ENCODE assay signal across 8 cellular contexts in the genomic region with DNA sequence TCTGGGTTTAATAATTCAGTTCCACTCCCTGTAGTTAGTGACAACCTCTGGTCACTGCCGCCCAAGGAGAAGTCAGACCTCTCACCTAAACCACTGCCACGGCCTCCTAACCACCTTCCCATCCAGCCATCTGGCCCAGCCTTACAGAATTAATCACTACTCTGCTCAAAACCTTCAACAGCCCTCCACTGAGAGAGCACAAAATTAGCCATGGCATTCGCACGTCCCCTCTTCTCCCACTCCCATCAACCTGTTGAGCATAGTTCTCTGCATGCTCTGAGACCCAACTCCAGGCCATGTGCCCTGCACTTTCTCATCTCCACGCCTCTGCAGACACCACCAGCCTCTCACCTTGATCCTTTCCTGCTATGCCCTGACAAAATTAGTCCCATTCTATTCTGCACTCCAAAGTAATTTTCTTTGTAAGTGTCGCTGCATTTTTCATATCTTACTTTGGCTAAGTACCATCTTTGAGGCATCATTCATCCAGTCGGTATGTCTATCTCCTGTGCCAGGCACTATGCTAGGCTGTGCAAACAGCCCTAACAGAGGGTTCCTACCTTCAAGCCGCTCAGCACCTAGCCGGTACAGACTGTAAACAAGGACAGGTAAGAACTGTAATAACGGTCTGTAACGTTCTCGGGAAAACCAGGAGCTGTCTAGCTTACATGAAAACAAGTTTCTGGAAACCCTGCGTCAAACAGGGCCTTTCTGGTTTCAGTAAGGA. TPM values are rescaled to one million over a fixed set of nuclear protein-coding genes. Genes with fewer than 3 reads are reported as not detected.
DNase-seq lines count a peak whose midpoint lies in the region; ATAC-seq and TF ChIP-seq lines count a peak whose summit lies in the region.

No MANE protein-coding gene starts in this region.

- ATAC-seq in lower lobe of right lung = peak; percentile 34 to 37

- H3K4me2 ChIP-seq in KMS-11 = peak overlapping the region; percentile 99
- H3K4me2 ChIP-seq in mammary epithelial cell (ENCODE audit: insufficient read depth, low read depth, low read length) = peak overlapping the region; percentile 95

- in situ Hi-C loops in mammary epithelial cell (cut with MboI; ENCODE audit: low sequenced_read_pairs in 2 of 2) = no loop called here

- H2AFZ ChIP-seq in KMS-11 (ENCODE audit: low read depth) = peak overlapping the region; percentile 81
- H2AFZ ChIP-seq in mammary epithelial cell (ENCODE audit: low read depth, low read length) = peak overlapping the region; percentile 74

- no peaks in the 10 kb centered on the region for H3K36me3 ChIP-seq in KMS-11 (ENCODE audit: insufficient read depth)
- peaks cover under 1% of the 10 kb centered on the region for H3K36me3 ChIP-seq in mammary epithelial cell (ENCODE audit: insufficient read depth, low read length)
- H3K36me3 ChIP-seq in lower lobe of right lung = peaks cover 27% of the 10 kb centered on the region
- H3K36me3 ChIP-seq in thyroid gland = peaks cover 10 to 11% of the 10 kb centered on the region in 2 donors

- H3K4me3 ChIP-seq in GM12864 (ENCODE audit: low read depth, low read length) = peak overlapping the region; percentile 76
- no peak overlapping the region for H3K4me3 ChIP-seq in KMS-11 (IDR thresholded peaks at IDR 0.05; ENCODE audit: insufficient read depth, low read depth, low read length)
- peak overlapping the region; percentile 69 to 81 (median 73) for H3K4me3 ChIP-seq in mammary epithelial cell (replicated peaks in 1 of 3; ENCODE audit: insufficient read depth in 1 of 3, low read depth in 2 of 3, low read length in 3 of 3)
- peak overlapping the region; percentile 78 for H3K4me3 ChIP-seq in lower lobe of right lung
- H3K4me3 ChIP-seq in thyroid gland (replicated peaks in 1 of 3) = peak overlapping the region in 2 of 3 donors; percentile 30 to 57

- H3K9me3 ChIP-seq in mammary epithelial cell (replicated peaks; ENCODE audit: insufficient read depth, low read length) (no peaks in the 10 kb centered on the region), lower lobe of right lung (no peaks in the 10 kb centered on the region), thyroid gland (no peaks in the 10 kb centered on the region)

- intact Hi-C loops in mammary epithelial cell (cut with micrococcal nuclease) = loop anchor here (5.0 kb wide), 1 partner anchor 421 kb away; no protein-coding TSS in a partner anchor
- intact Hi-C loops in lower lobe of right lung (cut with DNase I) = no loop called here
- intact Hi-C loops in thyroid gland (cut with DNase I) = no loop called here

- peaks cover 31% of the 10 kb centered on the region for H3K4me1 ChIP-seq in KMS-11 (ENCODE audit: low read depth, poor library complexity, severe bottlenecking)
- peaks cover 20% of the 10 kb centered on the region for H3K4me1 ChIP-seq in mammary epithelial cell (ENCODE audit: insufficient read depth, low read length)
- H3K4me1 ChIP-seq in lower lobe of right lung = peaks cover 21% of the 10 kb centered on the region
- peaks cover 18 to 23% of the 10 kb centered on the region in 2 donors for H3K4me1 ChIP-seq in thyroid gland

- TF ChIP-seq POLR2A in thyroid gland (IDR thresholded peaks at IDR 0.05) = no peak

- H3K9ac ChIP-seq in KMS-11 (peak overlapping the region; percentile 52; the same call in 1 of the 2 replicates), mammary epithelial cell (ENCODE audit: insufficient read depth, low read length) (peak overlapping the region; percentile 72)

- DNase-seq in GM12864 (ENCODE audit: low read depth) = no peak
- DNase-seq in mammary epithelial cell = peak; percentile 40
- no peak for DNase-seq in lower lobe of right lung
- no peak for DNase-seq in thyroid gland
- no peak for DNase-seq in GM20000 (ENCODE audit: low spot score)
- DNase-seq in HuH-7.5 (ENCODE audit: low spot score) = no peak
- DNase-seq in SIG-M5 treated with dmso at 0.1 percent for 504 hours (lab: John Stamatoyannopoulos, UW; ENCODE audit: unreplicated experiment) = no peak

- no peak overlapping the region for H3K27ac ChIP-seq in KMS-11
- peak overlapping the region; percentile 42 for H3K27ac ChIP-seq in mammary epithelial cell (ENCODE audit: insufficient read depth, low read depth, low read length)
- H3K27ac ChIP-seq in lower lobe of right lung = peak overlapping the region; percentile 80
- H3K27ac ChIP-seq in thyroid gland = peak overlapping the region; percentile 51 to 85 (median 73)

- no TSS peak for BruUV-seq in mammary epithelial cell (replicated peaks; lab: Mats Ljungman, UMichigan)

- no peak for TF ChIP-seq CTCF in GM12864 (IDR thresholded peaks at IDR 0.05; ENCODE audit: low read depth, low read length, missing control alignments)
- no peak for TF ChIP-seq CTCF in KMS-11 (conservative IDR thresholded peaks at IDR 0.05; ENCODE audit: low read depth, low read length)
- no peak for TF ChIP-seq CTCF in mammary epithelial cell (conservative IDR thresholded peaks at IDR 0.05 in 1 of 2, IDR thresholded peaks at IDR 0.05 in 1 of 2; ENCODE audit: extremely low read depth in 1 of 2, insufficient read depth in 1 of 2, low read depth in 1 of 2, low read length in 2 of 2)
- no peak for TF ChIP-seq CTCF in lower lobe of right lung (IDR thresholded peaks at IDR 0.05)
- TF ChIP-seq CTCF in thyroid gland (IDR thresholded peaks at IDR 0.05) = no peak
- TF ChIP-seq CTCF in GM20000 (IDR thresholded peaks at IDR 0.05; ENCODE audit: extremely low read depth, missing control alignments) = no peak

- CTCF ChIA-PET in mammary epithelial cell (lab: Charles Lee; ENCODE audit: low non-redundant PET) = no interaction called here

- no peaks in the 10 kb centered on the region for H4K20me1 ChIP-seq in KMS-11 (ENCODE audit: insufficient read depth)
- no peaks in the 10 kb centered on the region for H4K20me1 ChIP-seq in mammary epithelial cell (ENCODE audit: insufficient read depth, low read length)

- 16% methylated on average over 12 of the region's 13 CpGs for whole genome bisulfite sequencing in mammary epithelial cell (ENCODE audit: low coverage, missing lambda C conversion rate)
- 28 to 29% methylated on average over 13 of the region's 13 CpGs for WGBS in thyroid gland, 2 donors

- peaks cover 24% of the 10 kb centered on the region; the same call in 1 of the 2 replicates for H3K79me2 ChIP-seq in KMS-11 (ENCODE audit: insufficient read depth, low read depth)
- peaks cover 34% of the 10 kb centered on the region for H3K79me2 ChIP-seq in mammary epithelial cell (ENCODE audit: insufficient read depth, low read length)

- dilution Hi-C loops in mammary epithelial cell (cut with HindIII; ENCODE audit: low sequenced_read_pairs) = loop anchor here (5.0 kb wide), 2 partner anchors 41 to 321 kb away; no protein-coding TSS in a partner anchor

- H3K27me3 ChIP-seq in KMS-11 (ENCODE audit: insufficient read depth, low read depth) (no peaks in the 10 kb centered on the region), mammary epithelial cell (ENCODE audit: insufficient read depth, low read length) (no peaks in the 10 kb centered on the region), lower lobe of right lung (ENCODE audit: low read depth) (no peaks in the 10 kb centered on the region), thyroid gland (no peaks in the 10 kb centered on the region)

RNA-seq across cellular contexts. Expression of a gene that starts 1.0 kb away (rescaled TPM):
- total RNA-seq in mammary epithelial cell (10 to 100 TPM; 39.8 to 41.9 TPM), lower lobe of right lung (37.4 TPM), thyroid gland (100 to 1,000 TPM; 114 to 143 (median 128) TPM)
- polyA plus RNA-seq in mammary epithelial cell = 58.2 TPM
- 40.6 TPM for polyA minus RNA-seq in mammary epithelial cell

RNA-seq across cellular contexts. Expression of a gene that starts 43.4 kb away (rescaled TPM):
- total RNA-seq in mammary epithelial cell = 10 to 100 TPM; 28.5 to 81.1 TPM
- polyA plus RNA-seq in mammary epithelial cell = 19.7 TPM
- polyA minus RNA-seq in mammary epithelial cell = 20.4 TPM
- 47.4 TPM for total RNA-seq in lower lobe of right lung
- 10 to 100 TPM; 20.0 to 45.1 (median 37.3) TPM for total RNA-seq in thyroid gland
